In genomic region chr17:44014437-44015172, GRCh38 we compare ENCODE assay signal across 1 cellular context.
A peak's percentile ranks its signal among the peaks of the same experiment; 100 is the strongest.
TF ChIP-seq lines count a peak whose summit lies in the region.

Gene TMEM101 (minus strand): TSS chr17:44014963. CDS start chr17:44014952, 11 bp downstream.

TF ChIP-seq in GM12878, 131 proteins besides CTCF, POLR2A, EP300 and RAD21 (continued from another document and continues in another):
- TF ChIP-seq NFXL1 (IDR thresholded peaks at IDR 0.05; ENCODE audit: borderline replicate concordance), result no peak
- TF ChIP-seq NFIC (IDR thresholded peaks at IDR 0.05; ENCODE audit: low read depth, low read length), result no peak
- TF ChIP-seq HDAC6 (IDR thresholded peaks at IDR 0.05; ENCODE audit: unreplicated experiment), result no peak
- TF ChIP-seq TCF3 (IDR thresholded peaks at IDR 0.05; ENCODE audit: borderline replicate concordance, insufficient read depth, low read depth, low read length), result no peak
- no peak for TF ChIP-seq CUX1 (IDR thresholded peaks at IDR 0.05; ENCODE audit: insufficient replicate concordance, low read depth, low read length)
- TF ChIP-seq SREBF1 (IDR thresholded peaks at IDR 0.05; ENCODE audit: low read length), result peak; percentile 90
- TF ChIP-seq MYB (IDR thresholded peaks at IDR 0.05; ENCODE audit: borderline replicate concordance, low read depth, low read length), result no peak
- peak; percentile 99 for TF ChIP-seq NR2C1 (IDR thresholded peaks at IDR 0.05)
- no peak for TF ChIP-seq EED (IDR thresholded peaks at IDR 0.05; ENCODE audit: low read depth)
- no peak for TF ChIP-seq NFYA (IDR thresholded peaks at IDR 0.05; ENCODE audit: borderline replicate concordance, low read depth, low read length)
- peak; percentile 89 for TF ChIP-seq SIN3A (IDR thresholded peaks at IDR 0.05; ENCODE audit: low read depth, low read length)
- TF ChIP-seq E4F1 (IDR thresholded peaks at IDR 0.05; ENCODE audit: borderline replicate concordance, partially characterized antibody), result peak; percentile 62
- peak; percentile 34; the same call in 1 of the 2 replicates for TF ChIP-seq ZNF687 (IDR thresholded peaks at IDR 0.05)
- TF ChIP-seq HSF1 (IDR thresholded peaks at IDR 0.05; ENCODE audit: low read depth, low read length), result peak; percentile 74; the same call in 1 of the 2 replicates
- TF ChIP-seq RELB (IDR thresholded peaks at IDR 0.05; ENCODE audit: low read depth), result peak; percentile 99
- peak; percentile 45 for TF ChIP-seq PKNOX1 (IDR thresholded peaks at IDR 0.05)
- peak; percentile 85 for TF ChIP-seq NBN (IDR thresholded peaks at IDR 0.05)
- TF ChIP-seq ZSCAN29 (IDR thresholded peaks at IDR 0.05), result peak; percentile 58; the same call in 1 of the 2 replicates
- TF ChIP-seq BCLAF1 (IDR thresholded peaks at IDR 0.05), result no peak
- TF ChIP-seq ZNF274 (IDR thresholded peaks at IDR 0.05; ENCODE audit: insufficient read depth, insufficient read length), result no peak
- TF ChIP-seq MLLT1 (IDR thresholded peaks at IDR 0.05), result no peak
- TF ChIP-seq MXI1 (IDR thresholded peaks at IDR 0.05; ENCODE audit: low read depth, low read length), result peak; percentile 88
- TF ChIP-seq HDAC2 (IDR thresholded peaks at IDR 0.05), result peak; percentile 91; the same call in 1 of the 2 replicates
- no peak; the same call in 1 of the 2 replicates for TF ChIP-seq RAD51 (IDR thresholded peaks at IDR 0.05)
- TF ChIP-seq ZNF592 (IDR thresholded peaks at IDR 0.05), result no peak
- TF ChIP-seq SPI1 (IDR thresholded peaks at IDR 0.05; ENCODE audit: borderline replicate concordance, insufficient read depth, low read depth, low read length), result no peak
- TF ChIP-seq BACH1 (IDR thresholded peaks at IDR 0.05; ENCODE audit: borderline replicate concordance), result no peak
- peak; percentile 79 for TF ChIP-seq POLR2AphosphoS5 (IDR thresholded peaks at IDR 0.05; ENCODE audit: low read length)
